Comparison of ENCODE assay signal across 1 cellular context in genomic region chr3:119827209-119827608, GRCh38.
TF ChIP-seq lines count a peak whose summit lies in the region.

No MANE protein-coding gene starts in this region.

TF ChIP-seq in HepG2, 621 proteins besides CTCF, POLR2A, EP300 and RAD21 (continued from another document):
- TF ChIP-seq ZBTB49 (CRISPR knock-in tag; IDR thresholded peaks at IDR 0.05; ENCODE audit: borderline replicate concordance), result no peak
- TF ChIP-seq ZNF646 (CRISPR knock-in tag; IDR thresholded peaks at IDR 0.05), result no peak
- TF ChIP-seq NRL (CRISPR knock-in tag; IDR thresholded peaks at IDR 0.05; ENCODE audit: borderline replicate concordance), result no peak
- no peak for TF ChIP-seq NR2F2 (IDR thresholded peaks at IDR 0.05; ENCODE audit: borderline replicate concordance, low read depth)
